Comparison of ENCODE assay signal across 8 cellular contexts in the genomic region with DNA sequence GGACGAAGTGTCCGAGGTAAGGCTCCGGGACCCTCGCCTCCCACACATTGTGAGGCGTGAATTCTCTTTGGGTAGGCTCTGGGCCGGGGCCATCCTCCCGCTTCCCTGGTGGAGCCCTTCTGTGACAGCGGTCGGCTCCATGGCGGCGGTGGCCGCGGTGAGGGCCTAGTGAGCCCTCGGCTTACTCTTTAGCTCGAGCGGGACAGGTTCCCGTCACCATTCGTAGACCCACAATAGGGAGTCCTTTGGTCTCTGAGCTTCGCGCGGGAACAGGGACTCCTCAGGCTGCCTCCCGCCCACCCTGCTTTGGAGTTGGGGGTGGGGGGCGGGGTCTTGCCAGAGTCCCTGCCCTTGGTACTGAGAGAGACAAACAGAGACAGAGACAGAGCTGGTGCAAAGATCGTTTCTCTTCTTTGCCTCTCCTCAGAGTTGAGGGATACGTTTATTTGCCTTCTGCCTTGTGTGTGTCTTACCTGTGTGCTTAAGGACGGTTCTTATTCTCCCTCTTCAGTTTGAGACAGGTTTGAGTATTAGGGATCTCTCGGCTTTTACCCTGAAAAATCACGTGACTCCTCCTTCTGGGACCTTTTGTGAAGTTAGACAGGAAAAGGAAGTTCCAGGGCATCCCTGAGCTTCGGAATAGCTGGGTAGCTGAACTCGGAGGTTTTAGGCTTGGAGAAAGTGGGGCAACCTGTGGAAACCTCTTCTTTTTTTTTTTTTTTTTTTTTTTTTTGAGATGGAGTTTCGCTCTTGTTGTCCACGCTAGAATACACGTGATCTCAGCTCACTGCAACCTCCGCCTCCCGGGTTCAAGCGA.
DNase-seq lines count a peak whose midpoint lies in the region.

No MANE protein-coding gene starts in this region.

- peak; percentile 58 for DNase-seq in NK-92 treated with Interleukin-12 subunit alpha and Interleukin-12 subunit beta, amount 100 ng/mL, for 24 hours (lab: John Stamatoyannopoulos, UW)
- DNase-seq in NK-92 (lab: John Stamatoyannopoulos, UW; ENCODE audit: unreplicated experiment) (no peak), NCI-H1105 (lab: John Stamatoyannopoulos, UW) (peak; percentile 1), cerebellar cortex (ENCODE audit: low spot score) (peak; percentile 57), left kidney (ENCODE audit: low read depth, low spot score) (peak; percentile 90), NCI-H2107 (lab: John Stamatoyannopoulos, UW) (no peak)
- peak; percentile 13 for DNase-seq in activated CD4-positive, CD25-positive, alpha-beta regulatory T cell treated with anti-CD3 and anti-CD28 coated beads, Interleukin-2, amount 50 U/mL, for 16 hours (ENCODE audit: low read depth, low spot score)
- DNase-seq in stimulated activated CD4-positive, alpha-beta T cell treated with anti-CD3 and anti-CD28 coated beads, Interleukin-4, amount 100 ng/mL, for 4 hours, result peak; percentile 49 to 65

Comparison
In these comparisons a context has a peak if more than half of its experiments do, and no peak if none do; other contexts are left out.
1. DNase-seq: peak in NK-92 treated with Interleukin-12 subunit alpha and Interleukin-12 subunit beta, amount 100 ng/mL, for 24 hours (single experiment), NCI-H1105 (single experiment), activated CD4-positive, CD25-positive, alpha-beta regulatory T cell treated with anti-CD3 and anti-CD28 coated beads, Interleukin-2, amount 50 U/mL, for 16 hours (single experiment), cerebellar cortex (single experiment), left kidney (single experiment) and stimulated activated CD4-positive, alpha-beta T cell treated with anti-CD3 and anti-CD28 coated beads, Interleukin-4, amount 100 ng/mL, for 4 hours (2 of 2); none in NK-92 (single experiment) and NCI-H2107 (single experiment).